In genomic region chr1:32394141-32394889, GRCh38 we compare ENCODE assay signal across 8 cellular contexts. TPM values are rescaled to one million over a fixed set of nuclear protein-coding genes. Genes with fewer than 3 reads are reported as not detected.
A peak's percentile ranks its signal among the peaks of the same experiment; 100 is the strongest.
DNase-seq lines count a peak whose midpoint lies in the region; ATAC-seq, FAIRE-seq and TF ChIP-seq lines count a peak whose summit lies in the region.

TSS of gene BSDC1 (minus strand) at chr1:32394441. CDS start at chr1:32394414, 27 bp downstream.

- H3K4me3 Mint-ChIP-seq in activated CD8-positive, alpha-beta memory T cell treated with anti-CD3 and anti-CD28 coated beads, Interleukin-2, amount 10 ng/mL, durations not matched to agents 7 days and 5 days, result peak within 1 kb of the TSS; percentile 96
- H3K4me3 Mint-ChIP-seq in memory B cell, result peak within 1 kb of the TSS; percentile 99

- H3K4me1 ChIP-seq in NT2/D1 (ENCODE audit: insufficient read depth, insufficient read length) (no peaks in the 10 kb centered on the region), H1 (replicated peaks in 1 of 4; ENCODE audit: control insufficient read depth in 3 of 4, insufficient read depth in 4 of 4, low read length in 3 of 4) (peaks cover 0 to 8% (median 3%) of the 10 kb centered on the region in 4 experiments; a peak in 4 of 7 replicates)

- peaks cover 7% of the 10 kb centered on the region; the same call in 1 of the 2 replicates for H3K9me3 ChIP-seq in NT2/D1 (ENCODE audit: insufficient read depth, low read length)
- H3K9me3 ChIP-seq in H1 (ENCODE audit: insufficient read depth in 2 of 2, low read depth in 1 of 2, low read length in 1 of 2), result no peaks in the 10 kb centered on the region

- TF ChIP-seq RAD21 in H1 (IDR thresholded peaks at IDR 0.05 in 1 of 2, conservative IDR thresholded peaks at IDR 0.05 in 1 of 2; ENCODE audit: low read depth in 2 of 2, low read length in 2 of 2), result no peak

- H3K79me2 ChIP-seq in H1 (ENCODE audit: control insufficient read depth in 1 of 2, insufficient read depth in 2 of 2, low read length in 2 of 2), result peaks cover 4 to 29% of the 10 kb centered on the region in 2 experiments

- peak; percentile 70 for FAIRE-seq in H1 (lab: Jason Lieb, UNC)

- H3K56ac ChIP-seq in H1 (replicated peaks; ENCODE audit: insufficient read length, low read depth, low read length), result peak within 1 kb of the TSS; percentile 88

- peak; percentile 96 for ATAC-seq in GM21381 (IDR thresholded peaks at IDR 0.05; ENCODE audit: unreplicated experiment)
- peak; percentile 99 for ATAC-seq in activated CD8-positive, alpha-beta memory T cell treated with anti-CD3 and anti-CD28 coated beads, Interleukin-2, amount 10 ng/mL, durations not matched to agents 7 days and 5 days
- ATAC-seq in memory B cell (ENCODE audit: low read depth), result peak; percentile 93

- H3K36me3 ChIP-seq in NT2/D1 (ENCODE audit: insufficient read depth, insufficient read length, low read length) (peaks cover 41% of the 10 kb centered on the region), H1 (ENCODE audit: control insufficient read depth in 2 of 4, insufficient read depth in 4 of 4, low read length in 3 of 4) (peaks cover 3 to 13% (median 9%) of the 10 kb centered on the region in 4 experiments; a peak in 5 of 8 replicates)

- peak; percentile 77 to 97 for TF ChIP-seq POLR2A in H1 (IDR thresholded peaks at IDR 0.05; ENCODE audit: control extremely low read depth in 1 of 2, low read depth in 2 of 2, low read length in 2 of 2)

- no peak within 1 kb of the TSS for H3K14ac ChIP-seq in H1 (ENCODE audit: insufficient read length)

- H4K20me1 ChIP-seq in H1 (replicated peaks in 1 of 2; ENCODE audit: control insufficient read depth in 1 of 2, insufficient read depth in 2 of 2, low read length in 2 of 2), result peaks cover 0 to 4% of the 10 kb centered on the region in 2 experiments

- H3K27ac Mint-ChIP-seq in activated CD8-positive, alpha-beta memory T cell treated with anti-CD3 and anti-CD28 coated beads, Interleukin-2, amount 10 ng/mL, durations not matched to agents 7 days and 5 days, result peak within 1 kb of the TSS; percentile 99
- H3K27ac Mint-ChIP-seq in memory B cell, result peak within 1 kb of the TSS; percentile 98

- TF ChIP-seq EP300 in H1 (IDR thresholded peaks at IDR 0.05; ENCODE audit: borderline replicate concordance in 1 of 2, low read depth in 2 of 2, low read length in 2 of 2), result no peak

- H3K4me3 ChIP-seq in NT2/D1 (ENCODE audit: insufficient read length, low read depth), result peak within 1 kb of the TSS; percentile 98
- peak within 1 kb of the TSS; percentile 79 to 100 (median 94) for H3K4me3 ChIP-seq in H1 (ENCODE audit: extremely low read depth in 1 of 4, insufficient read depth in 2 of 4, low read depth in 3 of 4, low read length in 4 of 4)

- peak within 1 kb of the TSS; percentile 84 for H2BK12ac ChIP-seq in H1 (ENCODE audit: low read depth, low read length)

- H3K9me3 Mint-ChIP-seq in activated CD8-positive, alpha-beta memory T cell treated with anti-CD3 and anti-CD28 coated beads, Interleukin-2, amount 10 ng/mL, durations not matched to agents 7 days and 5 days (ENCODE audit: low read depth), result no peaks in the 10 kb centered on the region
- no peaks in the 10 kb centered on the region for H3K9me3 Mint-ChIP-seq in memory B cell

- POLR2A ChIA-PET in H1 (lab: Charles Lee; ENCODE audit: partially characterized antibody), result interaction anchor here (0.6 to 3.8 kb wide), 43 partner anchors 9 to 423 kb away, joined by 3 to 13 read pairs (median 4); partner anchors contain the start of genes FAM229A, HDAC1, IQCC and MARCKSL1

- DNase-seq in COR-L47 (lab: John Stamatoyannopoulos, UW) (peak; percentile 97), HUDEP-2 (lab: John Stamatoyannopoulos, UW; ENCODE audit: unreplicated experiment in 76 of 76) (peak in 75 of 76 experiments; percentile 71 to 100 (median 98)), NT2/D1 (ENCODE audit: low read depth, low spot score) (peak; percentile 99), H1 (ENCODE audit: low read depth in 1 of 2, low spot score in 2 of 2) (peak; percentile 97 to 98), memory B cell (ENCODE audit: low spot score in 2 of 2) (peak; percentile 96 to 98)
- DNase-seq in activated CD8-positive, alpha-beta memory T cell treated with anti-CD3 and anti-CD28 coated beads, Interleukin-2, amount 10 ng/mL, durations not matched to agents 7 days and 5 days, result peak; percentile 99
- peak; percentile 91 for DNase-seq in stimulated activated CD8-positive, alpha-beta memory T cell treated with anti-CD3 and anti-CD28 coated beads, Interleukin-12 subunit alpha, Interleukin-12 subunit beta, amount 100 ng/mL, for 24 hours (ENCODE audit: extremely low read depth)

- H3K4ac ChIP-seq in H1 (replicated peaks; ENCODE audit: insufficient read length, low read depth, low read length), result peak within 1 kb of the TSS; percentile 57

- H3K27me3 Mint-ChIP-seq in activated CD8-positive, alpha-beta memory T cell treated with anti-CD3 and anti-CD28 coated beads, Interleukin-2, amount 10 ng/mL, durations not matched to agents 7 days and 5 days, result no peaks in the 10 kb centered on the region
- no peaks in the 10 kb centered on the region for H3K27me3 Mint-ChIP-seq in memory B cell

- no peak for TF ChIP-seq CTCF in H1 (IDR thresholded peaks at IDR 0.05; ENCODE audit: control extremely low read depth in 1 of 3, insufficient read depth in 1 of 3, low read depth in 1 of 3, low read length in 3 of 3)

- no peak within 1 kb of the TSS for H3K23ac ChIP-seq in H1 (ENCODE audit: insufficient read length)

- H4K8ac ChIP-seq in H1 (ENCODE audit: extremely low read depth, insufficient read depth, low read length), result peak within 1 kb of the TSS; percentile 100

- H3K27me3 ChIP-seq in NT2/D1 (ENCODE audit: insufficient read depth, insufficient read length), result no peaks in the 10 kb centered on the region
- H3K27me3 ChIP-seq in H1 (replicated peaks in 1 of 4; ENCODE audit: control insufficient read depth in 3 of 4, extremely low read depth in 1 of 4, insufficient read depth in 3 of 4, low read length in 3 of 4), result no peaks in the 10 kb centered on the region

- peak within 1 kb of the TSS; percentile 95 for H3K27ac ChIP-seq in H1 (ENCODE audit: low read depth, low read length)

- H2BK20ac ChIP-seq in H1 (ENCODE audit: low read length), result no peak within 1 kb of the TSS

- H2AFZ ChIP-seq in H1 (ENCODE audit: low read length), result peak within 1 kb of the TSS; percentile 38

- peak within 1 kb of the TSS; percentile 99 for H2BK5ac ChIP-seq in H1 (ENCODE audit: low read depth, low read length)

- peak within 1 kb of the TSS; percentile 75; the same call in 1 of the 2 replicates for H2AK5ac ChIP-seq in H1 (ENCODE audit: low read depth, low read length)

- peaks cover 28% of the 10 kb centered on the region for H3K4me1 Mint-ChIP-seq in activated CD8-positive, alpha-beta memory T cell treated with anti-CD3 and anti-CD28 coated beads, Interleukin-2, amount 10 ng/mL, durations not matched to agents 7 days and 5 days
- H3K4me1 Mint-ChIP-seq in memory B cell, result peaks cover 13% of the 10 kb centered on the region

- H3K23me2 ChIP-seq in H1 (ENCODE audit: low read depth, low read length), result peaks cover 4% of the 10 kb centered on the region; the same call in 1 of the 2 replicates

- CTCF ChIA-PET in activated CD8-positive, alpha-beta memory T cell treated with anti-CD3 and anti-CD28 coated beads, Interleukin-2, amount 10 ng/mL, durations not matched to agents 7 days and 5 days (lab: Charles Lee), result interaction anchor here (0.6 to 1.7 kb wide), 16 partner anchors 10 to 320 kb away, joined by 3 to 6 read pairs (median 4); partner anchors contain the start of gene FAM167B
- CTCF ChIA-PET in H1 (lab: Charles Lee; ENCODE audit: partially characterized antibody), result interaction anchor here (0.9 to 1.2 kb wide), 4 partner anchors 243 to 399 kb away, joined by 3 to 4 read pairs (median 3); no protein-coding TSS in a partner anchor

- WGBS in H1 (ENCODE audit: extremely low coverage in 1 of 2, insufficient coverage in 1 of 2, insufficient read length in 1 of 2, insufficient replicate concordance in 2 of 2, low coverage in 1 of 2, low lambda C conversion rate in 2 of 2, missing lambda C conversion rate in 1 of 2), 2 experiments, result 1% methylated on average over 44 of the region's 48 CpGs; no CpG with 5 or more reads in 1 of the 2 experiments

- no peak within 1 kb of the TSS for H2BK120ac ChIP-seq in H1 (replicated peaks; ENCODE audit: low read depth, low read length)

- peaks cover 2% of the 10 kb centered on the region for H3K36me3 Mint-ChIP-seq in activated CD8-positive, alpha-beta memory T cell treated with anti-CD3 and anti-CD28 coated beads, Interleukin-2, amount 10 ng/mL, durations not matched to agents 7 days and 5 days
- peaks cover 4% of the 10 kb centered on the region for H3K36me3 Mint-ChIP-seq in memory B cell

- 0 out of 2 replicates have a peak within 1 kb of the TSS, but pooled peaks have one; percentile 92 for H2BK15ac ChIP-seq in H1 (ENCODE audit: low read length)

- peak within 1 kb of the TSS; percentile 59 for H4K5ac ChIP-seq in H1 (ENCODE audit: insufficient read length, low read depth, low read length)

- H3K4me2 ChIP-seq in H1 (ENCODE audit: insufficient read depth in 1 of 2, low read depth in 2 of 2, low read length in 2 of 2), result peak within 1 kb of the TSS; percentile 84 to 90

- H3K9ac ChIP-seq in NT2/D1 (ENCODE audit: insufficient read length, low read depth), result peak within 1 kb of the TSS; percentile 98
- H3K9ac ChIP-seq in H1 (replicated peaks in 1 of 4; ENCODE audit: extremely low read depth in 1 of 4, low read depth in 3 of 4, low read length in 3 of 4), result peak within 1 kb of the TSS; percentile 80 to 99 (median 97)

- H3K18ac ChIP-seq in H1 (ENCODE audit: extremely low read depth, low read length), result peak within 1 kb of the TSS; percentile 89

- peaks cover 7% of the 10 kb centered on the region for H3K79me1 ChIP-seq in H1 (ENCODE audit: low read depth, low read length)

- H4K91ac ChIP-seq in H1 (replicated peaks; ENCODE audit: insufficient read length, low read length), result peak within 1 kb of the TSS; percentile 12

TF ChIP-seq in H1, 55 proteins besides CTCF, POLR2A, EP300 and RAD21 (continues in another document):
- peak; percentile 76 for TF ChIP-seq TBP (IDR thresholded peaks at IDR 0.05; ENCODE audit: low read depth, low read length)
- TF ChIP-seq TAF7 (optimal IDR thresholded peaks at IDR 0.05; ENCODE audit: borderline replicate concordance, low read depth, low read length), result peak; percentile 80
- TF ChIP-seq CEBPB (IDR thresholded peaks at IDR 0.05; ENCODE audit: low read depth, low read length), result no peak

RNA-seq across cellular contexts. Expression of gene BSDC1, which starts in this region (rescaled TPM):
- total RNA-seq in activated CD8-positive, alpha-beta memory T cell treated with anti-CD3 and anti-CD28 coated beads, Interleukin-2, amount 10 ng/mL, durations not matched to agents 7 days and 5 days, result 10 to 100 TPM; 39.8 to 43.3 TPM
- total RNA-seq in H1 (2021; fragmentation: NEBNext Ultra II Directional; extraction: Animal tissue kit (Norgen Biotek cat#: 25700)), result 40.7 and 42.9 TPM in 2 replicates
- polyA plus RNA-seq in H1 (2011; rRNA removed), result 23.3 and 24.8 TPM in 2 replicates
- 33.0 TPM for polyA plus RNA-seq in H1 (2011; cell fraction: cytosol; rRNA removed)
- polyA plus RNA-seq in H1 (2011; cell fraction: nucleus; rRNA removed), result 50.6 TPM
- 31.2 to 34.6 TPM (median 32.6 TPM) in 4 replicates for polyA plus RNA-seq in H1 (2012, experiment 1 of 2)
- polyA plus RNA-seq in H1 (2012, experiment 2 of 2), result 27.9 TPM
- polyA plus RNA-seq in H1 (2013, experiment 1 of 2), result 29.6 TPM
- 27.2 TPM for polyA plus RNA-seq in H1 (2013, experiment 2 of 2)
- polyA minus RNA-seq in H1 (2011; rRNA and poly(A)+ RNA removed), result 33.0 and 33.3 TPM in 2 replicates
- polyA minus RNA-seq in H1 (2011; cell fraction: cytosol; rRNA and poly(A)+ RNA removed), result 19.5 TPM
- polyA minus RNA-seq in H1 (2011; cell fraction: nucleus; rRNA and poly(A)+ RNA removed), result 33.1 TPM

Comparison
In these comparisons a context has a peak if more than half of its experiments do, and no peak if none do; other contexts are left out.
1. Peak in every context shown above with its lines: DNase-seq, ATAC-seq, H3K4me3 ChIP-seq and H3K27ac ChIP-seq.